ENCODE assay signal across 6 cellular contexts in the genomic region with DNA sequence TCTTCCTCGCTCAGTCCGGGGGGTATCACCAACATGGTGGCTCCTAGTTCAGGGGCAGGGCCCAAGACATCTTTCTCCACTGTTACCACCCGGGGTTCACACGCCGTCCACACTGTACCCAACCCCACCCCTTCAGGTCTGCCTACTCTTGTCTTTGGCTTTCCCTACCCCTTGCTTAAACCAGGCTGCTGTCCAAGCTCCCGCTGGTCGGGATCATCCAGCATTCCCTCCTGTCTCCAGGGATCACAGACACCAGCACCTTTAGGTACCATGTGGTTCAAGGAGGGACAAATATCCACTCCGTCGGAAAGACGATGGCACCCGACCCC.
A peak's percentile ranks its signal among the peaks of the same experiment; 100 is the strongest.
DNase-seq lines count a peak whose midpoint lies in the region; ATAC-seq lines count a peak whose summit lies in the region.

No MANE protein-coding gene starts in this region.

- no peak for DNase-seq in SK-N-MC (ENCODE audit: low read depth, low spot score)
- DNase-seq in stimulated activated CD4-positive, alpha-beta T cell treated with anti-CD3 and anti-CD28 coated beads, Interleukin-1b, Interleukin-23, amount 100 ng/mL, for 48 hours, result no peak

- no peaks in the 10 kb centered on the region for H3K27me3 ChIP-seq in iPS-20b (ENCODE audit: insufficient read depth, low read length)

- peak overlapping the region; percentile 70 for H3K27ac ChIP-seq in SK-N-MC
- no peak overlapping the region for H3K27ac ChIP-seq in iPS-20b (ENCODE audit: low read length)

- peak; percentile 15 for ATAC-seq in GM18502 (IDR thresholded peaks at IDR 0.05; ENCODE audit: poor library complexity, unreplicated experiment)
- ATAC-seq in HG02870 (IDR thresholded peaks at IDR 0.05; ENCODE audit: unreplicated experiment), result no peak
- ATAC-seq in GM18520 (IDR thresholded peaks at IDR 0.05; ENCODE audit: unreplicated experiment), result no peak

- H3K9ac ChIP-seq in SK-N-MC (ENCODE audit: insufficient read length), result peak overlapping the region; percentile 97
- H3K9ac ChIP-seq in iPS-20b (ENCODE audit: low read depth, low read length), result peak overlapping the region; percentile 90

- no peaks in the 10 kb centered on the region for H3K9me3 ChIP-seq in SK-N-MC (ENCODE audit: low read depth, low read length)
- no peaks in the 10 kb centered on the region for H3K9me3 ChIP-seq in iPS-20b (ENCODE audit: insufficient read depth, low read depth, low read length)

- H3K4me3 ChIP-seq in SK-N-MC (peak overlapping the region; percentile 98), iPS-20b (ENCODE audit: low read length) (peak overlapping the region; percentile 90)

- peaks cover 52% of the 10 kb centered on the region for H3K36me3 ChIP-seq in SK-N-MC (ENCODE audit: insufficient read depth, low read length)
- peaks cover 71% of the 10 kb centered on the region for H3K36me3 ChIP-seq in iPS-20b (ENCODE audit: insufficient read depth, low read depth, low read length)

- H3K4me1 ChIP-seq in iPS-20b (ENCODE audit: insufficient read depth, low read length), result peaks cover 10% of the 10 kb centered on the region; the same call in 1 of the 2 replicates
